In the genomic region with DNA sequence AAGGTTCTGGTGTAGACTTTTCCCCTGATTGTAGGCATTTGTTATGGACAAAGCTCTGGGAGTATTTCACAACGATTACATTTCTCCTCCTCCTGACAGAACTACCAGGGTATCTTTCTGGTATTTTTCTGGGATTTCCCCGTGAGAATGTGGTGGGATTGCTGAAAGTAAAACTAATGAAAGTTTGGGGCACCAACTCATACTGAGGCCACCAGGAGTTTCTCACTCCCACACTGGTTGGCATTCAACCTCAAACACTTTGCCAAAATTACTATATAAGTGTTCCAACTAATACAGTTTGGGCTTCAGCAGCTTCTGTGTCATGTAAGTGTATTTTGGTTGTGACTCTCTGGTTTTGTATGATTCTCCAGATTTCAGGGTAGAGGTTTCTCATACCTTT, we compare ENCODE assay signal across 11 cellular contexts.
"Had no signal": no experiment of that assay in that cellular context is flagged by ENCODE, and none has a peak within 500 bp of the region (broad histone marks: within the 10 kb centered on the region; RNA-seq: fewer than 3 reads in every experiment).

No MANE protein-coding gene starts in this region.

- H3K9me3 Mint-ChIP-seq: stimulated activated naive CD8-positive, alpha-beta T cell treated with anti-CD3 and anti-CD28 coated beads, Interleukin-15, Interleukin-2, amounts not matched to agents 100 ng/mL and 50 ng/mL, for 24 hours had no signal

- H3K27me3 Mint-ChIP-seq: stimulated activated naive CD8-positive, alpha-beta T cell treated with anti-CD3 and anti-CD28 coated beads, Interleukin-15, Interleukin-2, amounts not matched to agents 100 ng/mL and 50 ng/mL, for 24 hours had no signal

- DNase-seq: activated CD4-positive, alpha-beta T cell treated with anti-CD3 and anti-CD28 coated beads for 4 hours; activated naive CD4-positive, alpha-beta T cell treated with Interleukin-2 at 50 U/mL for 16 hours; central memory CD4-positive, alpha-beta T cell; effector CD4-positive, alpha-beta T cell; hippocampal formation; psoas muscle; spleen; stimulated activated CD8-positive, alpha-beta memory T cell treated with anti-CD3 and anti-CD28 coated beads, Interleukin-4, amount 100 ng/mL, for 48 hours; testis had no signal

- ATAC-seq: psoas muscle, sciatic nerve had no signal

- H3K27ac Mint-ChIP-seq: stimulated activated naive CD8-positive, alpha-beta T cell treated with anti-CD3 and anti-CD28 coated beads, Interleukin-15, Interleukin-2, amounts not matched to agents 100 ng/mL and 50 ng/mL, for 24 hours had no signal

- H3K4me3 Mint-ChIP-seq: stimulated activated naive CD8-positive, alpha-beta T cell treated with anti-CD3 and anti-CD28 coated beads, Interleukin-15, Interleukin-2, amounts not matched to agents 100 ng/mL and 50 ng/mL, for 24 hours had no signal
